Comparison of ENCODE assay signal across 8 cellular contexts in the genomic region with DNA sequence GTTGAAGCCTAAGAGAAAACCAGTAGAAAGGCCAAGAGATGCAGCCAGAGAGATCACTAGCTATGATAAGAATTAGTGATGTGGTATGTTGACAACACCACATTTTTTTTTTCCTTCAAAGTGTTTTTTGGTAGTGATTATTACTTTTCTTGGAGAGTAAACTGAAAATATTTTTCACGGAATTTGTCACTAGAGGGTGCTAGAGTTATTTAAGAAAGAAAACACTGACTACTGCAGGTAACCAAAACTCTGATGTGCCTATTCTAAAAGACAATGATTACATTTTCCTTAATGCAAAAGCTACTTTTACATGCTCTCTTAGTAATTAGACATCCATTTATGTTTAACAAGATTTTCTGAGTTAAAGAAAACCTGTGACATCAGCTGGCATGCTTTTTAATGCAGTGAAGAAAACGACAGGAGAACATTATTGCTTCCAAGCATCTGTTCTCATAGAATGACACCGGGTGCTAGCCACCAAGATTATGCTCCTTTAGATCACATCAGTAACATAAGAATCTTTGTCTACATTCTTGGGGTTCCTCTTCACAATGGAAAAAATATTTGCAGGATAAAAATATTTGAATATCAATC. TPM values are rescaled to one million over a fixed set of nuclear protein-coding genes. Genes with fewer than 3 reads are reported as not detected.
A peak's percentile ranks its signal among the peaks of the same experiment; 100 is the strongest.
DNase-seq lines count a peak whose midpoint lies in the region; ATAC-seq and TF ChIP-seq lines count a peak whose summit lies in the region.

No MANE protein-coding gene starts in this region.

- TF ChIP-seq CTCF in C4-2B (conservative IDR thresholded peaks at IDR 0.05): peak; percentile 69
- TF ChIP-seq CTCF in brain (conservative IDR thresholded peaks at IDR 0.05): peak; percentile 74 to 81
- peak; percentile 9 for TF ChIP-seq CTCF in lung (IDR thresholded peaks at IDR 0.05; ENCODE audit: control extremely low read depth, extremely low read depth)

- DNase-seq in NCI-H2081 (lab: John Stamatoyannopoulos, UW): peak; percentile 21 to 22
- no peak for DNase-seq in lung (ENCODE audit: low spot score)
- DNase-seq in activated CD4-positive, alpha-beta T cell treated with anti-CD3 and anti-CD28 coated beads, Interleukin-2, amount 10 ng/mL, durations not matched to agents 7 days and 5 days: no peak
- DNase-seq in T-helper 2 cell treated with Interferon-gamma antibody and Interleukin-4, amounts not matched to agents 5 μg/mL and 100 μg/mL, for 36 hours (ENCODE audit: low spot score): no peak

- H3K27me3 ChIP-seq in lung (ENCODE audit: control insufficient read depth, insufficient read depth): no peaks in the 10 kb centered on the region

- H3K27ac Mint-ChIP-seq in brain: no peak overlapping the region
- H3K27ac Mint-ChIP-seq in activated T-helper 17 cell treated with anti-CD3 and anti-CD28 coated beads, Interleukin-2, amount 50 U/mL, for 72 hours: no peak overlapping the region
- H3K27ac Mint-ChIP-seq in activated CD4-positive, alpha-beta T cell treated with anti-CD3 and anti-CD28 coated beads, Interleukin-2, amount 10 ng/mL, durations not matched to agents 7 days and 5 days: no peak overlapping the region
- no peak overlapping the region for H3K27ac Mint-ChIP-seq in T-helper 2 cell treated with Interferon-gamma antibody and Interleukin-4, amounts not matched to agents 5 μg/mL and 100 μg/mL, for 36 hours

- H3K9me3 Mint-ChIP-seq in brain: no peaks in the 10 kb centered on the region
- no peaks in the 10 kb centered on the region for H3K9me3 Mint-ChIP-seq in activated T-helper 17 cell treated with anti-CD3 and anti-CD28 coated beads, Interleukin-2, amount 50 U/mL, for 72 hours
- no peaks in the 10 kb centered on the region for H3K9me3 Mint-ChIP-seq in activated CD4-positive, alpha-beta T cell treated with anti-CD3 and anti-CD28 coated beads, Interleukin-2, amount 10 ng/mL, durations not matched to agents 7 days and 5 days
- no peaks in the 10 kb centered on the region for H3K9me3 Mint-ChIP-seq in T-helper 2 cell treated with Interferon-gamma antibody and Interleukin-4, amounts not matched to agents 5 μg/mL and 100 μg/mL, for 36 hours

- POLR2A ChIA-PET in activated CD4-positive, alpha-beta T cell treated with anti-CD3 and anti-CD28 coated beads, Interleukin-2, amount 10 ng/mL, durations not matched to agents 7 days and 5 days (lab: Charles Lee): no interaction called here

- ATAC-seq in GM19035 (IDR thresholded peaks at IDR 0.05; ENCODE audit: unreplicated experiment): peak; percentile 58
- no peak for ATAC-seq in lung (ENCODE audit: insufficient read depth, low FRiP score)
- ATAC-seq in activated T-helper 17 cell treated with anti-CD3 and anti-CD28 coated beads, Interleukin-2, amount 50 U/mL, for 72 hours (replicated peaks): no peak

- H3K36me3 ChIP-seq in lung (ENCODE audit: control insufficient read depth in 2 of 2, insufficient read depth in 2 of 2, low read length in 2 of 2): no peaks in the 10 kb centered on the region

- CTCF ChIA-PET in activated CD4-positive, alpha-beta T cell treated with anti-CD3 and anti-CD28 coated beads, Interleukin-2, amount 10 ng/mL, durations not matched to agents 7 days and 5 days (lab: Charles Lee): interaction anchor here (0.6 to 2.2 kb wide), 6 partner anchors 11 to 299 kb away, joined by 3 to 8 read pairs (median 3); partner anchors contain the start of gene UBE3D

- H3K9me3 ChIP-seq in lung (ENCODE audit: control insufficient read depth in 2 of 2, insufficient read depth in 1 of 2, low read length in 1 of 2): no peaks in the 10 kb centered on the region

- no peaks in the 10 kb centered on the region for H3K36me3 Mint-ChIP-seq in brain
- no peaks in the 10 kb centered on the region for H3K36me3 Mint-ChIP-seq in activated T-helper 17 cell treated with anti-CD3 and anti-CD28 coated beads, Interleukin-2, amount 50 U/mL, for 72 hours (ENCODE audit: low read depth)
- H3K36me3 Mint-ChIP-seq in activated CD4-positive, alpha-beta T cell treated with anti-CD3 and anti-CD28 coated beads, Interleukin-2, amount 10 ng/mL, durations not matched to agents 7 days and 5 days (ENCODE audit: low read depth): no peaks in the 10 kb centered on the region
- no peaks in the 10 kb centered on the region for H3K36me3 Mint-ChIP-seq in T-helper 2 cell treated with Interferon-gamma antibody and Interleukin-4, amounts not matched to agents 5 μg/mL and 100 μg/mL, for 36 hours (ENCODE audit: low read depth)

- H3K27ac ChIP-seq in C4-2B (no peak overlapping the region), lung (ENCODE audit: low read depth in 1 of 2, low read length in 1 of 2) (no peak overlapping the region)

- no peaks in the 10 kb centered on the region for H3K4me1 ChIP-seq in lung (ENCODE audit: control insufficient read depth in 2 of 2, insufficient read depth in 2 of 2, low read length in 2 of 2)

- no peaks in the 10 kb centered on the region for H3K4me1 Mint-ChIP-seq in brain
- no peaks in the 10 kb centered on the region for H3K4me1 Mint-ChIP-seq in activated T-helper 17 cell treated with anti-CD3 and anti-CD28 coated beads, Interleukin-2, amount 50 U/mL, for 72 hours
- no peaks in the 10 kb centered on the region for H3K4me1 Mint-ChIP-seq in activated CD4-positive, alpha-beta T cell treated with anti-CD3 and anti-CD28 coated beads, Interleukin-2, amount 10 ng/mL, durations not matched to agents 7 days and 5 days
- H3K4me1 Mint-ChIP-seq in T-helper 2 cell treated with Interferon-gamma antibody and Interleukin-4, amounts not matched to agents 5 μg/mL and 100 μg/mL, for 36 hours (ENCODE audit: low read depth): no peaks in the 10 kb centered on the region

- H3K4me3 ChIP-seq in lung: no peak overlapping the region

- 30 to 48% methylated on average over 3 of the region's 3 CpGs for WGBS in lung, 2 donors

- no peak overlapping the region for H3K4me3 Mint-ChIP-seq in brain
- no peak overlapping the region for H3K4me3 Mint-ChIP-seq in activated T-helper 17 cell treated with anti-CD3 and anti-CD28 coated beads, Interleukin-2, amount 50 U/mL, for 72 hours
- H3K4me3 Mint-ChIP-seq in activated CD4-positive, alpha-beta T cell treated with anti-CD3 and anti-CD28 coated beads, Interleukin-2, amount 10 ng/mL, durations not matched to agents 7 days and 5 days: no peak overlapping the region
- no peak overlapping the region for H3K4me3 Mint-ChIP-seq in T-helper 2 cell treated with Interferon-gamma antibody and Interleukin-4, amounts not matched to agents 5 μg/mL and 100 μg/mL, for 36 hours

- H3K27me3 Mint-ChIP-seq in brain: no peaks in the 10 kb centered on the region
- no peaks in the 10 kb centered on the region for H3K27me3 Mint-ChIP-seq in activated T-helper 17 cell treated with anti-CD3 and anti-CD28 coated beads, Interleukin-2, amount 50 U/mL, for 72 hours
- H3K27me3 Mint-ChIP-seq in activated CD4-positive, alpha-beta T cell treated with anti-CD3 and anti-CD28 coated beads, Interleukin-2, amount 10 ng/mL, durations not matched to agents 7 days and 5 days: no peaks in the 10 kb centered on the region
- peaks cover 4% of the 10 kb centered on the region for H3K27me3 Mint-ChIP-seq in T-helper 2 cell treated with Interferon-gamma antibody and Interleukin-4, amounts not matched to agents 5 μg/mL and 100 μg/mL, for 36 hours (ENCODE audit: low read depth)

RNA-seq across cellular contexts. Expression of gene RWDD2A, which starts 28.8 kb away (rescaled TPM):
- polyA plus RNA-seq in brain (ENCODE audit: insufficient read depth, low read depth, low replicate concordance) (3.7 TPM), lung (1 to 10 TPM; 1.8 to 2.5 TPM)
- 1 to 10 TPM; 2.8 to 3.6 TPM for total RNA-seq in lung
- 1 to 10 TPM; 1.4 to 1.7 TPM for total RNA-seq in activated T-helper 17 cell treated with anti-CD3 and anti-CD28 coated beads, Interleukin-2, amount 50 U/mL, for 72 hours
- 1 to 10 TPM; 1.4 to 1.6 TPM for total RNA-seq in activated CD4-positive, alpha-beta T cell treated with anti-CD3 and anti-CD28 coated beads, Interleukin-2, amount 10 ng/mL, durations not matched to agents 7 days and 5 days

RNA-seq across cellular contexts. Expression of gene PGM3, which starts 28.9 kb away (rescaled TPM):
- polyA plus RNA-seq in brain (ENCODE audit: insufficient read depth, low read depth, low replicate concordance) (10.3 TPM), lung (10 to 100 TPM; 10.0 to 18.0 TPM)
- 10 to 100 TPM; 42.6 to 57.9 TPM for total RNA-seq in lung
- total RNA-seq in activated T-helper 17 cell treated with anti-CD3 and anti-CD28 coated beads, Interleukin-2, amount 50 U/mL, for 72 hours: 10 to 100 TPM; 21.3 to 35.8 TPM
- total RNA-seq in activated CD4-positive, alpha-beta T cell treated with anti-CD3 and anti-CD28 coated beads, Interleukin-2, amount 10 ng/mL, durations not matched to agents 7 days and 5 days: 10 to 100 TPM; 12.3 to 14.1 TPM

Comparison
In these comparisons a context has a peak if more than half of its experiments do, and no peak if none do; other contexts are left out.
1. CTCF ChIP-seq: peak in every context shown above with its lines; median percentile 78 in brain; 69 in C4-2B; 9 in lung.
2. DNase-seq: peak in NCI-H2081 (2 of 2); none in lung (single experiment), activated CD4-positive, alpha-beta T cell treated with anti-CD3 and anti-CD28 coated beads, Interleukin-2, amount 10 ng/mL, durations not matched to agents 7 days and 5 days (single experiment) and T-helper 2 cell treated with Interferon-gamma antibody and Interleukin-4, amounts not matched to agents 5 μg/mL and 100 μg/mL, for 36 hours (single experiment).